Comparison of ENCODE assay signal across 8 cellular contexts in the genomic region with DNA sequence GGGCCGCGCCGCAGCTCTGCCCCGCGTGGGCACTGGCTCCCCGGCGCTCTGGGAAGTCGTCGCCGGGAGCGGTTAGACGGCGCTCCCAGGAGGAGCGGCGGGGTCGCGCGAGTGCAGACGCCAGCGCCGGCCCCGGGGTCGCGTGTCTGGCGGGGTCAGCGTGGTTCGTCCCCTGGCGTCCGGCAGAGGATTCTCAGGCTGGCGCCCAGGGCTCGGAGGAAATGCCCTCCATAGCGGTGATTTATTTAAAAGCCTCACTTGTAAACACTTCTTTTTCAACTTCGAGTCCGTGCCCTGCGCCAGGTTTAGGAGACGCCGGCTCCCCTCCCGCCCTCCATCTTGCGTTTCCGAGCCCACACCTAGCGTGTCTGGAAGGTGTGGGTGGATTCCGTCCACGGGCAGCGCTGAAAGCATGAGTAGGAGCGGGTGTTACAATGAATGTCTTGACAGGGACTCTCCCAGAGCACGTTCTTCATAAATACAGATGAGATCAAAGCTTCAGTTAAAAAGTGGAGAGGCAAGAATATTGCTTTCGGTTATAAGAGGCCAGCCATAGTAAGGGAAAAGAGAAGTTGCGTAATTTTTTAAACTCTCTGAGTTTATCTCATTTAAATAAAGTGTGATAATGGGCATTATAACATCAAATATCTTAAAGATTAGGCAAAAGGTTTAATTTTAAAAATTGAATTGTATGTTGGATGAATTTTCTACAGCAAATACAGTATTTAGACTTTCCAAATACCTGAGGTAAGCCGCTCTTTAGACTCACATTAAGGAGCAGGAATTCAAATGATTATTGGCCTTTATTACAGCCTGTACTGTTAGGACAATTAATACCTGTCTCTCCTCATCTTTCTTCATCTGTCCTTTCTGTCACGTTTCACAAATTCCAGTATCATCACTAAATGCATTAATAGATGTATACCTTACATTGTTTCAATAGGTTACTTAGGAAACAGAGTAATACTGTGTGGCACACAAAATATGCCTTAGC. TPM values are rescaled to one million over a fixed set of nuclear protein-coding genes. Genes with fewer than 3 reads are reported as not detected.
DNase-seq lines count a peak whose midpoint lies in the region; ATAC-seq and TF ChIP-seq lines count a peak whose summit lies in the region.

No MANE protein-coding gene starts in this region.

- peaks cover 0 to 2% (median 0%) of the 10 kb centered on the region in 7 donors for H3K9me3 Mint-ChIP-seq in CD14-positive monocyte
- peaks cover 0 to 3% of the 10 kb centered on the region in 2 donors for H3K9me3 Mint-ChIP-seq in activated naive CD4-positive, alpha-beta T cell treated with anti-CD3 and anti-CD28 coated beads, Interleukin-2, amount 50 U/mL, for 72 hours

- TF ChIP-seq CTCF in CD14-positive monocyte (IDR thresholded peaks at IDR 0.05) (peak; percentile 28), heart left ventricle (IDR thresholded peaks at IDR 0.05) (peak in 7 of 12 donors; percentile 4 to 43 (median 21)), upper lobe of left lung (IDR thresholded peaks at IDR 0.05) (peak in 4 of 6 experiments; percentile 22 to 62 (median 39))

- 2% methylated on average over 40 to 50 of the region's 50 CpGs for WGBS in heart left ventricle, 4 donors
- 2 to 3% methylated on average over 37 to 48 of the region's 50 CpGs for WGBS in upper lobe of left lung, 2 donors

- no peak for DNase-seq in CD14-positive monocyte (ENCODE audit: low spot score)
- peak; percentile 27 for DNase-seq in GM19240 (ENCODE audit: insufficient read length, low spot score)
- no peak for DNase-seq in SK-N-MC (ENCODE audit: low read depth, low spot score)
- peak; percentile 59 to 81 for DNase-seq in activated naive CD4-positive, alpha-beta T cell treated with anti-CD3 and anti-CD28 coated beads, Interleukin-2, amount 50 U/mL, for 72 hours (ENCODE audit: low spot score in 2 of 2)
- peak; percentile 38 to 71 (median 56) for DNase-seq in heart left ventricle
- DNase-seq in posterior cingulate gyrus: peak; percentile 7 to 88 (median 32)
- DNase-seq in upper lobe of left lung: peak in 1 of 2 donors; percentile 51

- TF ChIP-seq POLR2A in heart left ventricle (IDR thresholded peaks at IDR 0.05) (no peak), upper lobe of left lung (IDR thresholded peaks at IDR 0.05) (no peak)

- peaks cover 36% of the 10 kb centered on the region for H3K4me1 Mint-ChIP-seq in CD14-positive monocyte

- H3K27ac ChIP-seq in SK-N-MC (no peak overlapping the region), heart left ventricle (peak overlapping the region; percentile 79 to 96 (median 90)), upper lobe of left lung (peak overlapping the region; percentile 88 to 91 (median 90))

- TF ChIP-seq EP300 in upper lobe of left lung (IDR thresholded peaks at IDR 0.05): no peak

- H3K27ac Mint-ChIP-seq in CD14-positive monocyte: peak overlapping the region; percentile 91 to 96 (median 95)
- peak overlapping the region; percentile 82 to 87 for H3K27ac Mint-ChIP-seq in activated naive CD4-positive, alpha-beta T cell treated with anti-CD3 and anti-CD28 coated beads, Interleukin-2, amount 50 U/mL, for 72 hours

- ATAC-seq in HG03378 (IDR thresholded peaks at IDR 0.05; ENCODE audit: unreplicated experiment): peak; percentile 77
- ATAC-seq in activated naive CD4-positive, alpha-beta T cell treated with anti-CD3 and anti-CD28 coated beads, Interleukin-2, amount 50 U/mL, for 72 hours: peak; percentile 59 to 91
- peak in 3 of 4 donors; percentile 47 to 52 (median 48) for ATAC-seq in heart left ventricle
- ATAC-seq in upper lobe of left lung (ENCODE audit: low FRiP score in 2 of 2): peak; percentile 69 to 78

- H3K36me3 Mint-ChIP-seq in CD14-positive monocyte: peaks cover 2 to 6% of the 10 kb centered on the region in 2 donors
- H3K36me3 Mint-ChIP-seq in activated naive CD4-positive, alpha-beta T cell treated with anti-CD3 and anti-CD28 coated beads, Interleukin-2, amount 50 U/mL, for 72 hours: peaks cover 11 to 16% of the 10 kb centered on the region in 2 donors

- H3K9ac ChIP-seq in SK-N-MC (ENCODE audit: insufficient read length): peak overlapping the region; percentile 68

- peak overlapping the region; percentile 97 for H3K4me3 Mint-ChIP-seq in CD14-positive monocyte

- H3K36me3 ChIP-seq in SK-N-MC (ENCODE audit: insufficient read depth, low read length) (no peaks in the 10 kb centered on the region), heart left ventricle (no peaks in the 10 kb centered on the region), upper lobe of left lung (no peaks in the 10 kb centered on the region)

- H3K4me3 ChIP-seq in SK-N-MC (peak overlapping the region; percentile 88), heart left ventricle (peak overlapping the region; percentile 74 to 94 (median 84)), upper lobe of left lung (peak overlapping the region; percentile 39 to 92 (median 84))

- peaks cover 0 to 5% (median 0%) of the 10 kb centered on the region in 3 donors for H3K27me3 Mint-ChIP-seq in CD14-positive monocyte (ENCODE audit: low read depth in 3 of 3)

- H3K4me1 ChIP-seq in heart left ventricle (peaks cover 3 to 63% (median 45%) of the 10 kb centered on the region in 12 donors), upper lobe of left lung (peaks cover 13 to 35% (median 22%) of the 10 kb centered on the region in 4 donors)

- intact Hi-C loops in CD14-positive monocyte (cut with micrococcal nuclease): loop anchor here in 1 of 2 donors (10.0 kb wide), 1 partner anchor 89 kb away; the partner anchor contains the start of gene AP1AR
- intact Hi-C loops in heart left ventricle (cut with DNase I): loop anchor here in 9 of 10 donors (1.0 to 5.0 kb wide), 7 partner anchors 41 to 86 kb away; partner anchors contain the start of gene AP1AR (in 9 of the 9)
- intact Hi-C loops in posterior cingulate gyrus (cut with DNase I): loop anchor here (2.0 kb wide), 1 partner anchor 85 kb away; the partner anchor contains the start of gene AP1AR

- no peaks in the 10 kb centered on the region for H3K27me3 ChIP-seq in heart left ventricle
- no peaks in the 10 kb centered on the region for H3K27me3 ChIP-seq in upper lobe of left lung

- H3K9me3 ChIP-seq in SK-N-MC (ENCODE audit: low read depth, low read length): no peaks in the 10 kb centered on the region
- no peaks in the 10 kb centered on the region for H3K9me3 ChIP-seq in heart left ventricle
- H3K9me3 ChIP-seq in upper lobe of left lung: no peaks in the 10 kb centered on the region

RNA-seq across cellular contexts. Expression of gene FAM241A, which starts 0.9 kb away (rescaled TPM):
- polyA plus RNA-seq in CD14-positive monocyte (1 to 10 TPM; 4.8 to 5.5 TPM), heart left ventricle (1 to 10 TPM; 5.3 to 5.8 TPM)
- 1 to 10 TPM; 1.6 to 2.6 TPM for total RNA-seq in activated naive CD4-positive, alpha-beta T cell treated with anti-CD3 and anti-CD28 coated beads, Interleukin-2, amount 50 U/mL, for 72 hours
- total RNA-seq in heart left ventricle (10 to 100 TPM in 1 of 9 donors, 1 to 10 TPM in 8; 5.4 to 10.3 (median 8.5) TPM), upper lobe of left lung (1 to 10 TPM; 1.9 to 6.5 (median 4.2) TPM)

Comparison
In these comparisons a context has a peak if more than half of its experiments do, and no peak if none do; other contexts are left out.
1. DNase-seq: peak in GM19240 (single experiment), activated naive CD4-positive, alpha-beta T cell treated with anti-CD3 and anti-CD28 coated beads, Interleukin-2, amount 50 U/mL, for 72 hours (2 of 2), heart left ventricle (5 of 5) and posterior cingulate gyrus (10 of 10); none in CD14-positive monocyte (single experiment) and SK-N-MC (single experiment).
2. Peak in every context shown above with its lines, with median percentiles within 50 percentile points of each other: CTCF ChIP-seq, ATAC-seq and H3K4me3 ChIP-seq.